8 cellular contexts compared by ENCODE assay signal in genomic region chr9:129726322-129727160, GRCh38. TPM values are rescaled to one million over a fixed set of nuclear protein-coding genes. Genes with fewer than 3 reads are reported as not detected.
A peak's percentile ranks its signal among the peaks of the same experiment; 100 is the strongest.
DNase-seq lines count a peak whose midpoint lies in the region; ATAC-seq and TF ChIP-seq lines count a peak whose summit lies in the region.

No MANE protein-coding gene starts in this region.

- DNase-seq in AG08395 (ENCODE audit: low spot score) (peak; percentile 96), GOT3 (lab: John Stamatoyannopoulos, UW) (peak; percentile 25), NCI-H526 treated with DMSO at 0.1 percent for 48 hours (lab: John Stamatoyannopoulos, UW) (peak; percentile 42), dermis microvascular lymphatic vessel endothelial cell (ENCODE audit: low read depth in 2 of 2) (peak; percentile 11 to 50), lower lobe of right lung (peak; percentile 63), GF-D8 (lab: John Stamatoyannopoulos, UW) (no peak)
- DNase-seq in activated CD4-positive, alpha-beta T cell treated with anti-CD3 and anti-CD28 coated beads, Interleukin-2, amount 50 U/mL, for 48 hours = peak; percentile 65 to 75
- peak; percentile 35 for DNase-seq in stimulated activated CD8-positive, alpha-beta memory T cell treated with anti-CD3 and anti-CD28 coated beads, Interleukin-15, amount 100 ng/mL, for 1 hour (ENCODE audit: low read depth)

- intact Hi-C loops in lower lobe of right lung (cut with DNase I) = no loop called here

- peak; percentile 86 to 88 for ATAC-seq in lower lobe of right lung

- H3K4me1 ChIP-seq in lower lobe of right lung = peaks cover 6% of the 10 kb centered on the region

- H3K27ac ChIP-seq in lower lobe of right lung = no peak overlapping the region

- TF ChIP-seq CTCF in lower lobe of right lung (IDR thresholded peaks at IDR 0.05) = peak; percentile 84

- no peaks in the 10 kb centered on the region for H3K36me3 ChIP-seq in lower lobe of right lung

- H3K27me3 ChIP-seq in lower lobe of right lung (ENCODE audit: low read depth) = peaks cover 9% of the 10 kb centered on the region

- H3K4me3 ChIP-seq in lower lobe of right lung = no peak overlapping the region

- no peaks in the 10 kb centered on the region for H3K9me3 ChIP-seq in lower lobe of right lung

RNA-seq across cellular contexts. Expression of gene PTGES, which starts 26.3 kb away (rescaled TPM):
- total RNA-seq in dermis microvascular lymphatic vessel endothelial cell = 0.25 and 0.26 TPM in 2 replicates
- total RNA-seq in lower lobe of right lung = 3.9 TPM
